Comparison of ENCODE assay signal across 6 cellular contexts in the genomic region with DNA sequence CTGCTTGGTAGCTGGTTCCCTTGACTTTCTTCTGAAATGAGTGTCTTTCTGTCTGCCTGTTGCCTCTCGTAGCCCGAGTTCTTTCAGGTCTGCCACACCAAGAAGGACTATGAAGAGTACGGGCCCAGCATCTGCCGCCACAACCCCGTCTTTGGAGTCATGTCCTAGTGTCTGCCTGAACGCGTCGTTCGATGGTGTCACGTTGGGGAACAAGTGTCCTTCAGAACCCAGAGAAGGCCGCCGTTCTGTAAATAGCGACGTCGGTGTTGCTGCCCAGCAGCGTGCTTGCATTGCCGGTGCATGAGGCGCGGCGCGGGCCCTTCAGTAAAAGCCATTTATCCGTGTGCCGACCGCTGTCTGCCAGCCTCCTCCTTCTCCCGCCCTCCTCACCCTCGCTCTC.
"Had no signal": no experiment of that assay in that cellular context is flagged by ENCODE, and none has a peak within 500 bp of the region (broad histone marks: within the 10 kb centered on the region; RNA-seq: fewer than 3 reads in every experiment).

No MANE protein-coding gene starts in this region.

- H3K4me3 ChIP-seq: GM23338 had no signal

- ATAC-seq: GM23338, HepG2 had no signal

- DNase-seq: H9, HCEC 1CT had no signal

- H2AFZ ChIP-seq: GM23338 had no signal

- H3K4me3 Mint-ChIP-seq: GM23338, H9, IgD-negative memory B cell had no signal

- H3K9me3 Mint-ChIP-seq: GM23338, H9, IgD-negative memory B cell had no signal

- H3K27ac Mint-ChIP-seq: GM23338, IgD-negative memory B cell had no signal

- H3K4me2 ChIP-seq: GM23338 had no signal

- H3K27ac ChIP-seq: HL-60 had no signal

- H3K27me3 Mint-ChIP-seq: IgD-negative memory B cell had no signal
